Comparison of ENCODE assay signal across 8 cellular contexts in the genomic region with DNA sequence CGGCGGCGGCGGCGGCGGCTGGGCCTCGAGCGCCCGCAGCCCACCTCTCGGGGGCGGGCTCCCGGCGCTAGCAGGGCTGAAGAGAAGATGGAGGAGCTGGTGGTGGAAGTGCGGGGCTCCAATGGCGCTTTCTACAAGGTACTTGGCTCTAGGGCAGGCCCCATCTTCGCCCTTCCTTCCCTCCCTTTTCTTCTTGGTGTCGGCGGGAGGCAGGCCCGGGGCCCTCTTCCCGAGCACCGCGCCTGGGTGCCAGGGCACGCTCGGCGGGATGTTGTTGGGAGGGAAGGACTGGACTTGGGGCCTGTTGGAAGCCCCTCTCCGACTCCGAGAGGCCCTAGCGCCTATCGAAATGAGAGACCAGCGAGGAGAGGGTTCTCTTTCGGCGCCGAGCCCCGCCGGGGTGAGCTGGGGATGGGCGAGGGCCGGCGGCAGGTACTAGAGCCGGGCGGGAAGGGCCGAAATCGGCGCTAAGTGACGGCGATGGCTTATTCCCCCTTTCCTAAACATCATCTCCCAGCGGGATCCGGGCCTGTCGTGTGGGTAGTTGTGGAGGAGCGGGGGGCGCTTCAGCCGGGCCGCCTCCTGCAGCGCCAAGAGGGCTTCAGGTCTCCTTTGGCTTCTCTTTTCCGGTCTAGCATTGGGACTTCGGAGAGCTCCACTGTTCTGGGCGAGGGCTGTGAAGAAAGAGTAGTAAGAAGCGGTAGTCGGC. TPM values are rescaled to one million over a fixed set of nuclear protein-coding genes. Genes with fewer than 3 reads are reported as not detected.
DNase-seq lines count a peak whose midpoint lies in the region; ATAC-seq and TF ChIP-seq lines count a peak whose summit lies in the region.

No MANE protein-coding gene starts in this region.

- POLR2A ChIA-PET in AG04449 (lab: Yijun Ruan, JAX): interaction anchor here (1.1 kb wide), 1 partner anchor 9 kb away, joined by 3 read pairs; no protein-coding TSS in a partner anchor

- no peaks in the 10 kb centered on the region for H3K36me3 ChIP-seq in mucosa of stomach (ENCODE audit: control insufficient read depth, insufficient read depth, low read length)

- H3K9me3 ChIP-seq in mucosa of stomach (ENCODE audit: control insufficient read depth, low read length): no peaks in the 10 kb centered on the region

- DNase-seq in AG04449 (ENCODE audit: low read depth, low spot score): no peak
- DNase-seq in GM13977 (ENCODE audit: low spot score): peak; percentile 28
- DNase-seq in NCI-H2171 treated with DMSO at 0.1 percent for 48 hours (lab: John Stamatoyannopoulos, UW): peak; percentile 48
- peak; percentile 11 for DNase-seq in activated T-cell treated with anti-CD3 and anti-CD28 coated beads for 24 hours (ENCODE audit: low read depth)
- DNase-seq in substantia nigra (lab: John Stamatoyannopoulos, UW): peak in 39 of 49 donors; percentile 0 to 48 (median 22)

- H3K4me3 ChIP-seq in AG04449 (ENCODE audit: low read depth, low read length): peak overlapping the region; percentile 68
- H3K4me3 ChIP-seq in mucosa of stomach (ENCODE audit: low read length): peak overlapping the region; percentile 41

- TF ChIP-seq CTCF in AG04449 (IDR thresholded peaks at IDR 0.05; ENCODE audit: insufficient read depth, low read length, missing control alignments): no peak
- TF ChIP-seq CTCF in GM13977 (IDR thresholded peaks at IDR 0.05; ENCODE audit: extremely low read depth, insufficient read depth, missing control alignments): no peak

- CTCF ChIA-PET in AG04449 (lab: Yijun Ruan, JAX): no interaction called here

- peak overlapping the region; percentile 89 for H3K9ac ChIP-seq in mucosa of stomach (ENCODE audit: low read length)

- no peaks in the 10 kb centered on the region for H3K27me3 ChIP-seq in mucosa of stomach (ENCODE audit: control insufficient read depth, insufficient read depth, low read length)

- in situ Hi-C loops in GM13977 (cut with MboI; ENCODE audit: low pct_unique_long_range_greater_than_20kb, low sequenced_read_pairs, unreplicated experiment): no loop called here

- H3K27ac ChIP-seq in substantia nigra (ENCODE audit: low read depth, low read length, poor library complexity, severe bottlenecking): peak overlapping the region; percentile 51

- peaks cover 6% of the 10 kb centered on the region for H3K4me1 ChIP-seq in mucosa of stomach (ENCODE audit: control insufficient read depth, insufficient read depth, low read length)

- peak; percentile 39 for ATAC-seq in HG02852 (IDR thresholded peaks at IDR 0.05; ENCODE audit: unreplicated experiment)
- peak; percentile 8 for ATAC-seq in esophagus mucosa

RNA-seq across cellular contexts. Expression of a gene that starts 0.5 kb away (rescaled TPM):
- total RNA-seq in esophagus mucosa: 24.5 TPM
